ENCODE assay signal across 15 cellular contexts in the genomic region with DNA sequence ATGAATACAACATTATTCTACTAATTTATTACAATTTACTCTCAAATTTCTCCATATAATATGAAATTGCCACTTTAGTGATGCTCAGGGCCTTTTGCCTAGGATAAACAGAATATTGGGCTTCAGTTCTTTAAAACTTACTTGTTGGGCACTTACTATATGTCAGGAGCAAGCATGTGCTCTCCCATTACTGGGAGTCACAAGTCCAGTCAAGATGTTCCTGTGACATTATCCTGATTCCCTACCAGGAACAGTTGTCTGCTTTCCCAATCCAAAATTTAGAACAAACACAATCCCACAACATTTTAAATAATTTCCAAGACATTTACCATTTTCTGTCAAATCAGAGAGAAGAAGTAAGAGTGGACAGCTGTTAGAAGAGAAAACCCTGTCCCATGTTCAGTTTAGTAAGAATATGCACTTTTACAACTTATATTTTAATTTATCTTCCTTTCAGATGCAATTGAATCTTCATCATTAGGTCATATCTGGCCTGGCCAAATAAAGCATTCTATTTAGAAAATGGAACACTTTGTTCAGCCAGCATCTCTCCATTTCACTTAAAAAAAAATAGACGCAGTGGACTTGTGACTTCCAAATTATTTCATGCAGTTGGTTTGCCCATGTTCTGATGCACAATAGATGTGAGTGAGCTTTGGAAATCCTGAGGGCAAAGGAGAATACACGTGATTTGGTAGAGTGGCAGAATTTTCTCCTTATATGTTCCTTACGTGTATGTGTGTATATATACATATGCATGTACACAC.
DNase-seq lines count a peak whose midpoint lies in the region; ATAC-seq and TF ChIP-seq lines count a peak whose summit lies in the region.
"Had no signal": no experiment of that assay in that cellular context is flagged by ENCODE, and none has a peak within 500 bp of the region (broad histone marks: within the 10 kb centered on the region; RNA-seq: fewer than 3 reads in every experiment).

No MANE protein-coding gene starts in this region.

- H3K9me3 ChIP-seq in testis: no peaks in the 10 kb centered on the region
- H3K9me3 ChIP-seq: A549, BE2C, HAP-1 had no signal

- intact Hi-C loops in left ventricle myocardium superior (cut with micrococcal nuclease): no loop called here
- intact Hi-C loops in left cardiac atrium (cut with DNase I): no loop called here
- intact Hi-C loops in sciatic nerve (cut with DNase I): no loop called here
- intact Hi-C loops in testis (cut with DNase I; ENCODE audit: low total_unique reads): no loop called here

- no peak overlapping the region for H3K4me3 ChIP-seq in testis
- H3K4me3 ChIP-seq: A549, HAP-1 had no signal

- H3K36me3 ChIP-seq in testis (ENCODE audit: low read depth, missing control alignments): no peaks in the 10 kb centered on the region
- H3K36me3 ChIP-seq: BE2C, HAP-1 had no signal

- no peak for TF ChIP-seq POLR2A in testis (IDR thresholded peaks at IDR 0.05)

- no peak for TF ChIP-seq CTCF in testis (IDR thresholded peaks at IDR 0.05)

- H3K27ac ChIP-seq in testis: peak overlapping the region; percentile 68 to 77
- H3K27ac ChIP-seq: A549, C4-2B had no signal

- H3K27me3 ChIP-seq in testis: no peaks in the 10 kb centered on the region
- H3K27me3 ChIP-seq: BE2C had no signal

- no peak for DNase-seq in left ventricle myocardium superior
- no peak for DNase-seq in left cardiac atrium
- no peak for DNase-seq in sciatic nerve (ENCODE audit: low spot score)
- no peak for DNase-seq in testis
- no peak for DNase-seq in HK-2 (ENCODE audit: unreplicated experiment)
- no peak for DNase-seq in DMS79 treated with DMSO at 0.1 percent for 48 hours (lab: John Stamatoyannopoulos, UW)
- DNase-seq: BE2C; CD8-positive, alpha-beta T cell; COR-L47; DMS153; DND-41; GDM1 had no signal

- ATAC-seq in left ventricle myocardium superior (peak; percentile 64), left cardiac atrium (no peak), sciatic nerve (peak; percentile 89)
- ATAC-seq: A549; CD8-positive, alpha-beta T cell had no signal

- H3K4me1 ChIP-seq in testis: no peaks in the 10 kb centered on the region
- H3K4me1 ChIP-seq: A549, BE2C, HAP-1 had no signal

- 54 to 73% methylated on average over 3 of the region's 3 CpGs for WGBS in testis, 2 donors

Comparison
In these comparisons a context has a peak if more than half of its experiments do, and no peak if none do; other contexts are left out.
1. ATAC-seq: peak in left ventricle myocardium superior (single experiment) and sciatic nerve (single experiment); none in left cardiac atrium (0 of 2).